ENCODE assay signal across 16 cellular contexts in genomic region chr14:24439830-24440605, GRCh38. TPM values are rescaled to one million over a fixed set of nuclear protein-coding genes. Genes with fewer than 3 reads are reported as not detected.
DNase-seq lines count a peak whose midpoint lies in the region; ATAC-seq and TF ChIP-seq lines count a peak whose summit lies in the region.
"Had no signal": no experiment of that assay in that cellular context is flagged by ENCODE, and none has a peak within 500 bp of the region (broad histone marks: within the 10 kb centered on the region; RNA-seq: fewer than 3 reads in every experiment).

No MANE protein-coding gene starts in this region.

- no peak overlapping the region for H3K4me2 ChIP-seq in IMR-90 (ENCODE audit: low read depth, low read length)

- H3K36me3 ChIP-seq in IMR-90 (ENCODE audit: control insufficient read depth, insufficient read depth, low read length), result peaks cover 45% of the 10 kb centered on the region
- H3K36me3 ChIP-seq in breast epithelium, result no peaks in the 10 kb centered on the region
- H3K36me3 ChIP-seq in ovary, result no peaks in the 10 kb centered on the region
- H3K36me3 ChIP-seq in colonic mucosa, result peaks cover 18% of the 10 kb centered on the region

- H3K27me3 Mint-ChIP-seq in activated CD4-positive, alpha-beta T cell treated with anti-CD3 and anti-CD28 coated beads, Interleukin-2, amount 10 ng/mL, durations not matched to agents 7 days and 5 days, result no peaks in the 10 kb centered on the region

- H3K27me3 ChIP-seq in IMR-90 (ENCODE audit: control insufficient read depth, insufficient read depth, low read length) (no peaks in the 10 kb centered on the region), breast epithelium (no peaks in the 10 kb centered on the region), ovary (no peaks in the 10 kb centered on the region), colonic mucosa (no peaks in the 10 kb centered on the region)
- H3K27me3 ChIP-seq: foreskin keratinocyte had no signal

- DNase-seq in activated CD4-positive, alpha-beta T cell treated with anti-CD3 and anti-CD28 coated beads, Interleukin-2, amount 10 ng/mL, durations not matched to agents 7 days and 5 days, result no peak
- DNase-seq in activated CD4-positive, alpha-beta T cell treated with anti-CD3 and anti-CD28 coated beads, Interleukin-2, amount 50 U/mL, for 4 hours, result no peak
- no peak for DNase-seq in IMR-90
- no peak for DNase-seq in breast epithelium (ENCODE audit: low spot score in 2 of 2)
- DNase-seq in ovary, result peak in 4 of 5 donors; percentile 27 to 57 (median 52)
- DNase-seq in colonic mucosa, result no peak
- DNase-seq in NAMALWA (ENCODE audit: low spot score), result no peak
- no peak for DNase-seq in stimulated activated naive CD4-positive, alpha-beta T cell treated with Interleukin-2 at 50 U/mL for 16 hours (lab: John Stamatoyannopoulos, UW)
- DNase-seq: DMS79, foreskin keratinocyte, H7, NCI-H1105, NCI-H526 treated with DMSO at 0.1 percent for 48 hours, SIG-M5 had no signal

- no peaks in the 10 kb centered on the region for H3K9me1 ChIP-seq in IMR-90 (ENCODE audit: insufficient read depth, low read length)

- no peaks in the 10 kb centered on the region for H3K9me3 Mint-ChIP-seq in activated CD4-positive, alpha-beta T cell treated with anti-CD3 and anti-CD28 coated beads, Interleukin-2, amount 10 ng/mL, durations not matched to agents 7 days and 5 days

- ATAC-seq in IMR-90 (ENCODE audit: low read depth), result no peak
- ATAC-seq: foreskin keratinocyte had no signal

- H3K18ac ChIP-seq in IMR-90 (ENCODE audit: low read depth, low read length), result no peak overlapping the region

- H3K4me1 Mint-ChIP-seq in activated CD4-positive, alpha-beta T cell treated with anti-CD3 and anti-CD28 coated beads, Interleukin-2, amount 10 ng/mL, durations not matched to agents 7 days and 5 days, result peaks cover 72% of the 10 kb centered on the region

- H2AK9ac ChIP-seq in IMR-90 (replicated peaks; ENCODE audit: low read depth, low read length, poor library complexity), result peak overlapping the region; percentile 5

- no peak overlapping the region for H2BK120ac ChIP-seq in IMR-90 (ENCODE audit: low read depth, low read length)

- H3K56ac ChIP-seq in IMR-90 (ENCODE audit: extremely low read depth, insufficient read depth, low read length), result no peak overlapping the region

- H3K27ac ChIP-seq in IMR-90 (ENCODE audit: insufficient read depth, low read length) (no peak overlapping the region), breast epithelium (peak overlapping the region; percentile 41 to 100), ovary (no peak overlapping the region), colonic mucosa (no peak overlapping the region)
- H3K27ac ChIP-seq: foreskin keratinocyte, VCaP had no signal

- H3K4me3 ChIP-seq in IMR-90 (ENCODE audit: insufficient read depth, low read depth, low read length) (no peak overlapping the region), breast epithelium (no peak overlapping the region), ovary (no peak overlapping the region), colonic mucosa (no peak overlapping the region)
- H3K4me3 ChIP-seq: coronary artery had no signal

- dilution Hi-C loops in IMR-90 (cut with HindIII; ENCODE audit: low sequenced_read_pairs, unreplicated experiment), result no loop called here

- no peak overlapping the region for H3K4ac ChIP-seq in IMR-90 (ENCODE audit: low read depth, low read length)

- no peak overlapping the region for H2AFZ ChIP-seq in IMR-90 (replicated peaks; ENCODE audit: low read length, poor library complexity)

- TF ChIP-seq RAD21 in IMR-90 (IDR thresholded peaks at IDR 0.05; ENCODE audit: low read length), result no peak

- no peak for TF ChIP-seq EP300 in ovary (IDR thresholded peaks at IDR 0.05)

- H4K20me1 ChIP-seq in IMR-90 (ENCODE audit: insufficient read depth, low read length), result peaks cover 16% of the 10 kb centered on the region

- CTCF ChIA-PET in activated CD4-positive, alpha-beta T cell treated with anti-CD3 and anti-CD28 coated beads, Interleukin-2, amount 10 ng/mL, durations not matched to agents 7 days and 5 days (lab: Charles Lee), result interaction anchor here (0.7 to 5.1 kb wide), 2 partner anchors 9 to 106 kb away, joined by 3 to 57 read pairs; partner anchors contain the start of genes CBLN3 and KHNYN
- CTCF ChIA-PET in IMR-90 (lab: Yijun Ruan, JAX), result interaction anchor here (0.6 kb wide), 1 partner anchor 75 kb away, joined by 3 read pairs; no protein-coding TSS in a partner anchor

- BruUV-seq in IMR-90 (replicated peaks; lab: Mats Ljungman, UMichigan), result no TSS peak

- no peak overlapping the region for H3K4me3 Mint-ChIP-seq in activated CD4-positive, alpha-beta T cell treated with anti-CD3 and anti-CD28 coated beads, Interleukin-2, amount 10 ng/mL, durations not matched to agents 7 days and 5 days

- no peak overlapping the region for H2BK15ac ChIP-seq in IMR-90 (ENCODE audit: low read depth, low read length)

- no peak overlapping the region for H4K91ac ChIP-seq in IMR-90 (ENCODE audit: insufficient read depth, low read depth, low read length)

- H3K27ac Mint-ChIP-seq in activated CD4-positive, alpha-beta T cell treated with anti-CD3 and anti-CD28 coated beads, Interleukin-2, amount 10 ng/mL, durations not matched to agents 7 days and 5 days, result peak overlapping the region; percentile 75

- no peak overlapping the region for H2BK20ac ChIP-seq in IMR-90 (ENCODE audit: low read depth, low read length)

- no peak overlapping the region for H3K14ac ChIP-seq in IMR-90 (replicated peaks; ENCODE audit: low read depth, low read length)

- no peak overlapping the region for H3K23ac ChIP-seq in IMR-90 (ENCODE audit: low read depth, low read length)

- no peak overlapping the region for H2BK5ac ChIP-seq in IMR-90 (ENCODE audit: low read depth, low read length, poor library complexity, severe bottlenecking)

- H4K5ac ChIP-seq in IMR-90 (ENCODE audit: low read depth, low read length), result no peak overlapping the region

- intact Hi-C loops in IMR-90 (cut with micrococcal nuclease), result loop anchor here (10.0 kb wide), 1 partner anchor 225 kb away; the partner anchor contains the start of genes CHMP4A and MDP1
- intact Hi-C loops in breast epithelium (cut with DNase I; ENCODE audit: low total_unique reads), result no loop called here
- intact Hi-C loops in ovary (cut with DNase I), result loop anchor here in 2 of 4 donors (5.0 kb wide), 3 partner anchors 38 to 208 kb away; partner anchors contain the start of genes GMPR2 (in 1 of the 2) and NEDD8 (in 1 of the 2)
- intact Hi-C loops in colonic mucosa (cut with DNase I), result loop anchor here (2.0 to 10.0 kb wide), 2 partner anchors 107 to 195 kb away; partner anchors contain the start of gene TINF2

- H2AK5ac ChIP-seq in IMR-90 (ENCODE audit: low read depth, low read length), result no peak overlapping the region

- H3K9ac ChIP-seq in IMR-90 (ENCODE audit: low read depth, low read length), result no peak overlapping the region
- H3K9ac ChIP-seq in colonic mucosa (ENCODE audit: low read depth in 2 of 2, low read length in 2 of 2), result no peak overlapping the region

- H3K4me1 ChIP-seq in IMR-90 (ENCODE audit: control insufficient read depth, insufficient read depth, low read length) (peaks cover 2% of the 10 kb centered on the region), breast epithelium (peaks cover 0 to 17% of the 10 kb centered on the region in 2 donors), ovary (ENCODE audit: insufficient read depth) (peaks cover 3% of the 10 kb centered on the region), colonic mucosa (peaks cover 27% of the 10 kb centered on the region)

- WGBS in IMR-90 (ENCODE audit: extremely low coverage in 2 of 2, insufficient read length in 1 of 2), 2 experiments, result 100% methylated on average over 1 of the region's 15 CpGs; no CpG with 5 or more reads in 1 of the 2 experiments
- WGBS in ovary, 3 donors, result 56 to 63% (median 58%) methylated on average over 15 of the region's 15 CpGs

- H3K36me3 Mint-ChIP-seq in activated CD4-positive, alpha-beta T cell treated with anti-CD3 and anti-CD28 coated beads, Interleukin-2, amount 10 ng/mL, durations not matched to agents 7 days and 5 days (ENCODE audit: low read depth), result peaks cover 58% of the 10 kb centered on the region

- in situ Hi-C loops in IMR-90 (cut with MboI; ENCODE audit: low sequenced_read_pairs), result loop anchor here (5.0 to 25.0 kb wide), 5 partner anchors 75 to 1128 kb away; partner anchors contain the start of genes BCL2L2, FITM1, GMPR2 and NEDD8

- TF ChIP-seq CTCF in IMR-90 (conservative IDR thresholded peaks at IDR 0.05; ENCODE audit: low read depth, low read length) (no peak), breast epithelium (IDR thresholded peaks at IDR 0.05) (no peak), ovary (IDR thresholded peaks at IDR 0.05) (no peak), colonic mucosa (IDR thresholded peaks at IDR 0.05) (no peak)

- POLR2A ChIA-PET in activated CD4-positive, alpha-beta T cell treated with anti-CD3 and anti-CD28 coated beads, Interleukin-2, amount 10 ng/mL, durations not matched to agents 7 days and 5 days (lab: Charles Lee), result no interaction called here
- POLR2A ChIA-PET in IMR-90 (lab: Charles Lee; ENCODE audit: unreplicated experiment), result no interaction called here

- H3K9me3 ChIP-seq in IMR-90 (ENCODE audit: control insufficient read depth, insufficient read depth, low read length) (no peaks in the 10 kb centered on the region), breast epithelium (no peaks in the 10 kb centered on the region), ovary (no peaks in the 10 kb centered on the region), colonic mucosa (no peaks in the 10 kb centered on the region)

- TF ChIP-seq POLR2A in IMR-90 (IDR thresholded peaks at IDR 0.05; ENCODE audit: low read depth, low read length), result peak; percentile 45; the same call in 1 of the 2 replicates
- no peak for TF ChIP-seq POLR2A in breast epithelium (IDR thresholded peaks at IDR 0.05)
- no peak for TF ChIP-seq POLR2A in ovary (IDR thresholded peaks at IDR 0.05)

- H4K8ac ChIP-seq in IMR-90 (ENCODE audit: low read depth in 2 of 2, low read length in 2 of 2), result 0 out of 4 replicates have a peak overlapping the region, but pooled peaks of 1 of the 2 experiments have one; percentile 42

- peaks cover 18 to 42% of the 10 kb centered on the region in 2 experiments; a peak in 3 of 4 replicates for H3K79me1 ChIP-seq in IMR-90 (ENCODE audit: low read depth in 1 of 2, low read length in 2 of 2)

RNA-seq across cellular contexts. Expression of gene SDR39U1, which starts 2.6 kb away (rescaled TPM):
- total RNA-seq in activated CD4-positive, alpha-beta T cell treated with anti-CD3 and anti-CD28 coated beads, Interleukin-2, amount 10 ng/mL, durations not matched to agents 7 days and 5 days, result 10 to 100 TPM; 52.8 to 54.9 TPM
- total RNA-seq in IMR-90 (2012; rRNA removed) (5.0 and 7.5 TPM in 2 replicates), breast epithelium (10 to 100 TPM; 42.1 to 63.4 (median 53.4) TPM), ovary (10 to 100 TPM; 46.2 to 68.8 (median 62.4) TPM), colonic mucosa (10 to 100 TPM; 32.5 to 40.9 TPM)
- polyA plus RNA-seq in IMR-90 (2012; rRNA removed) (46.3 and 50.4 TPM in 2 replicates), ovary (10 to 100 TPM; 33.4 to 65.7 TPM)
- polyA plus RNA-seq in IMR-90 (2012; cell fraction: cytosol; rRNA removed), result 32.8 and 36.4 TPM in 2 replicates
- polyA plus RNA-seq in IMR-90 (2012; cell fraction: nucleus; rRNA removed; ENCODE audit: low replicate concordance), result 229 and 384 TPM in 2 replicates

RNA-seq across cellular contexts. Expression of gene KHNYN, which starts 10.3 kb away (rescaled TPM):
- 10 to 100 TPM; 59.7 to 71.5 TPM for total RNA-seq in activated CD4-positive, alpha-beta T cell treated with anti-CD3 and anti-CD28 coated beads, Interleukin-2, amount 10 ng/mL, durations not matched to agents 7 days and 5 days
- total RNA-seq in IMR-90 (2012; rRNA removed) (22.8 and 24.4 TPM in 2 replicates), breast epithelium (10 to 100 TPM; 48.5 to 68.1 (median 63.9) TPM), ovary (10 to 100 TPM; 41.1 to 84.8 (median 67.8) TPM), colonic mucosa (10 to 100 TPM; 82.6 to 90.4 TPM)
- polyA plus RNA-seq in IMR-90 (2012; rRNA removed) (16.1 and 18.9 TPM in 2 replicates), ovary (10 to 100 TPM; 35.1 to 44.4 TPM)
- polyA plus RNA-seq in IMR-90 (2012; cell fraction: cytosol; rRNA removed), result 9.2 and 9.4 TPM in 2 replicates
- polyA plus RNA-seq in IMR-90 (2012; cell fraction: nucleus; rRNA removed; ENCODE audit: low replicate concordance), result 44.0 and 53.0 TPM in 2 replicates

RNA-seq across cellular contexts. Expression of gene CBLN3, which starts 10.6 kb away (rescaled TPM):
- total RNA-seq in activated CD4-positive, alpha-beta T cell treated with anti-CD3 and anti-CD28 coated beads, Interleukin-2, amount 10 ng/mL, durations not matched to agents 7 days and 5 days, result 1 to 10 TPM; 5.2 to 5.3 TPM
- total RNA-seq in IMR-90 (2012; rRNA removed), result 0.56 and 0.72 TPM in 2 replicates
- 3.9 and 4.5 TPM in 2 replicates for polyA plus RNA-seq in IMR-90 (2012; rRNA removed)
- 2.7 and 2.9 TPM in 2 replicates for polyA plus RNA-seq in IMR-90 (2012; cell fraction: cytosol; rRNA removed)
- polyA plus RNA-seq in IMR-90 (2012; cell fraction: nucleus; rRNA removed; ENCODE audit: low replicate concordance), result 27.9 and 42.0 TPM in 2 replicates
- 1 to 10 TPM; 1.6 to 3.8 (median 2.3) TPM for total RNA-seq in breast epithelium
- 10 to 100 TPM in 1 of 7 donors, 1 to 10 TPM in 6; 2.0 to 10.5 (median 4.7) TPM for total RNA-seq in ovary
- 1 to 10 TPM; 5.8 to 7.5 TPM for polyA plus RNA-seq in ovary
- 1 to 10 TPM; 1.8 to 2.0 TPM for total RNA-seq in colonic mucosa

RNA-seq across cellular contexts. Expression of gene NYNRIN, which starts 41.2 kb away (rescaled TPM):
- under 1 TPM; 0.23 to 0.35 TPM for total RNA-seq in activated CD4-positive, alpha-beta T cell treated with anti-CD3 and anti-CD28 coated beads, Interleukin-2, amount 10 ng/mL, durations not matched to agents 7 days and 5 days
- 1.7 and 2.2 TPM in 2 replicates for total RNA-seq in IMR-90 (2012; rRNA removed)
- polyA plus RNA-seq in IMR-90 (2012; rRNA removed), result 5.3 and 5.4 TPM in 2 replicates
- polyA plus RNA-seq in IMR-90 (2012; cell fraction: cytosol; rRNA removed), result 2.7 and 4.6 TPM in 2 replicates
- 10.7 and 11.1 TPM in 2 replicates for polyA plus RNA-seq in IMR-90 (2012; cell fraction: nucleus; rRNA removed; ENCODE audit: low replicate concordance)
- total RNA-seq in breast epithelium, result 1 to 10 TPM; 6.4 to 8.2 (median 7.7) TPM
- total RNA-seq in ovary, result 10 to 100 TPM; 22.5 to 76.0 (median 63.6) TPM
- 10 to 100 TPM; 22.0 to 26.2 TPM for polyA plus RNA-seq in ovary
- 10 to 100 TPM; 13.0 to 26.7 TPM for total RNA-seq in colonic mucosa

Comparison
In these comparisons a context has a peak if more than half of its experiments do, and no peak if none do; other contexts are left out.
1. DNase-seq: peak in ovary (4 of 5); none in activated CD4-positive, alpha-beta T cell treated with anti-CD3 and anti-CD28 coated beads, Interleukin-2, amount 10 ng/mL, durations not matched to agents 7 days and 5 days (single experiment), activated CD4-positive, alpha-beta T cell treated with anti-CD3 and anti-CD28 coated beads, Interleukin-2, amount 50 U/mL, for 4 hours (0 of 2), IMR-90 (single experiment), breast epithelium (0 of 2), colonic mucosa (single experiment), NAMALWA (single experiment) and stimulated activated naive CD4-positive, alpha-beta T cell treated with Interleukin-2 at 50 U/mL for 16 hours (single experiment).
2. H3K27ac ChIP-seq: peak in breast epithelium (2 of 2); none in IMR-90 (single experiment), ovary (0 of 2) and colonic mucosa (single experiment).